Comparison of ENCODE assay signal across 16 cellular contexts in genomic region chr9:97880336-97880735, GRCh38. TPM values are rescaled to one million over a fixed set of nuclear protein-coding genes. Genes with fewer than 3 reads are reported as not detected.
A peak's percentile ranks its signal among the peaks of the same experiment; 100 is the strongest.
DNase-seq lines count a peak whose midpoint lies in the region; ATAC-seq and TF ChIP-seq lines count a peak whose summit lies in the region.
"Had no signal": no experiment of that assay in that cellular context is flagged by ENCODE, and none has a peak within 500 bp of the region (broad histone marks: within the 10 kb centered on the region; RNA-seq: fewer than 3 reads in every experiment).

No MANE protein-coding gene starts in this region.

- no peak overlapping the region for H3K4me3 ChIP-seq in endodermal cell (ENCODE audit: low read length)
- H3K4me3 ChIP-seq: BLaER1 treated with 17β-estradiol and CSF1 and Interleukin-3, amounts not matched to agents 10 nM and 100 nM had no signal

- TF ChIP-seq CTCF in endodermal cell (conservative IDR thresholded peaks at IDR 0.05): no peak

- H3K27ac Mint-ChIP-seq in activated CD4-positive, alpha-beta T cell treated with anti-CD3 and anti-CD28 coated beads, Interleukin-2, amount 10 ng/mL, durations not matched to agents 24 days and 14 days: no peak overlapping the region
- no peak overlapping the region for H3K27ac Mint-ChIP-seq in endodermal cell

- H3K9me3 Mint-ChIP-seq in activated CD4-positive, alpha-beta T cell treated with anti-CD3 and anti-CD28 coated beads, Interleukin-2, amount 10 ng/mL, durations not matched to agents 24 days and 14 days: no peaks in the 10 kb centered on the region
- H3K9me3 Mint-ChIP-seq in endodermal cell: no peaks in the 10 kb centered on the region

- no peak overlapping the region for H3K27ac ChIP-seq in endodermal cell (ENCODE audit: low read depth, low read length)
- H3K27ac ChIP-seq: 22Rv1; BLaER1 treated with 17β-estradiol and CSF1 and Interleukin-3, amounts not matched to agents 10 nM and 100 nM had no signal

- intact Hi-C loops in activated CD4-positive, alpha-beta T cell treated with anti-CD3 and anti-CD28 coated beads, Interleukin-2, amount 10 ng/mL, durations not matched to agents 24 days and 14 days (cut with micrococcal nuclease): no loop called here

- no peak overlapping the region for H3K4me3 Mint-ChIP-seq in activated CD4-positive, alpha-beta T cell treated with anti-CD3 and anti-CD28 coated beads, Interleukin-2, amount 10 ng/mL, durations not matched to agents 24 days and 14 days
- H3K4me3 Mint-ChIP-seq in endodermal cell: no peak overlapping the region

- no peaks in the 10 kb centered on the region for H3K4me1 ChIP-seq in endodermal cell (ENCODE audit: control insufficient read depth, insufficient read depth, low read length)

- no peaks in the 10 kb centered on the region for H3K4me1 Mint-ChIP-seq in activated CD4-positive, alpha-beta T cell treated with anti-CD3 and anti-CD28 coated beads, Interleukin-2, amount 10 ng/mL, durations not matched to agents 24 days and 14 days
- no peaks in the 10 kb centered on the region for H3K4me1 Mint-ChIP-seq in endodermal cell

- no peaks in the 10 kb centered on the region for H3K36me3 Mint-ChIP-seq in activated CD4-positive, alpha-beta T cell treated with anti-CD3 and anti-CD28 coated beads, Interleukin-2, amount 10 ng/mL, durations not matched to agents 24 days and 14 days (ENCODE audit: low read depth)
- H3K36me3 Mint-ChIP-seq in endodermal cell (ENCODE audit: low read depth): no peaks in the 10 kb centered on the region

- H3K36me3 ChIP-seq in endodermal cell (ENCODE audit: control insufficient read depth, insufficient read depth, low read length): no peaks in the 10 kb centered on the region
- H3K36me3 ChIP-seq: BLaER1 treated with 17β-estradiol and CSF1 and Interleukin-3, amounts not matched to agents 10 nM and 100 nM had no signal

- ATAC-seq in HG02884 (IDR thresholded peaks at IDR 0.05; ENCODE audit: unreplicated experiment): no peak
- ATAC-seq: HepG2 had no signal

- no peak overlapping the region for H3K9ac ChIP-seq in endodermal cell (ENCODE audit: extremely low read depth, low read length, poor library complexity, severe bottlenecking)
- H3K9ac ChIP-seq: BLaER1 treated with 17β-estradiol and CSF1 and Interleukin-3, amounts not matched to agents 10 nM and 100 nM had no signal

- DNase-seq in activated CD4-positive, alpha-beta T cell treated with anti-CD3 and anti-CD28 coated beads, Interleukin-2, amount 10 ng/mL, durations not matched to agents 24 days and 14 days: peak; percentile 40
- no peak for DNase-seq in activated CD4-positive, alpha-beta T cell treated with anti-CD3 and anti-CD28 coated beads for 48 hours
- DNase-seq in dermis blood vessel endothelial cell (peak; percentile 50), kidney glomerular epithelial cell (lab: John Stamatoyannopoulos, UW) (peak; percentile 8), endodermal cell (no peak), midbrain (lab: John Stamatoyannopoulos, UW) (no peak)
- DNase-seq in activated naive CD4-positive, alpha-beta T cell treated with anti-CD3 and anti-CD28 coated beads, Interleukin-2, amount 50 U/mL, for 16 hours: no peak
- DNase-seq: DMS 273 treated with DMSO at 0.1 percent for 48 hours; Karpas-422; NCI-H2081; NCI-H526 treated with DMSO at 0.1 percent for 48 hours; NK-92 treated with Interleukin-12 subunit alpha and Interleukin-12 subunit beta, amount 100 ng/mL, for 24 hours had no signal

- peaks cover 19% of the 10 kb centered on the region for H3K27me3 Mint-ChIP-seq in activated CD4-positive, alpha-beta T cell treated with anti-CD3 and anti-CD28 coated beads, Interleukin-2, amount 10 ng/mL, durations not matched to agents 24 days and 14 days
- peaks cover 52% of the 10 kb centered on the region for H3K27me3 Mint-ChIP-seq in endodermal cell (ENCODE audit: insufficient read depth)

- WGBS in endodermal cell (ENCODE audit: insufficient coverage in 1 of 2, insufficient read length in 1 of 2), 2 experiments: 93% methylated on average over 4 of the region's 4 CpGs

- no peaks in the 10 kb centered on the region for H3K9me3 ChIP-seq in endodermal cell (ENCODE audit: control insufficient read depth, low read length)
- H3K9me3 ChIP-seq: BLaER1 treated with 17β-estradiol and CSF1 and Interleukin-3, amounts not matched to agents 10 nM and 100 nM had no signal

- peaks cover 36% of the 10 kb centered on the region for H3K27me3 ChIP-seq in endodermal cell (ENCODE audit: control insufficient read depth, insufficient read depth, low read length, poor library complexity, severe bottlenecking)
- H3K27me3 ChIP-seq: BLaER1 treated with 17β-estradiol and CSF1 and Interleukin-3, amounts not matched to agents 10 nM and 100 nM had no signal

RNA-seq across cellular contexts. Expression of gene FOXE1, which starts 27.3 kb away (rescaled TPM):
- total RNA-seq in activated CD4-positive, alpha-beta T cell treated with anti-CD3 and anti-CD28 coated beads, Interleukin-2, amount 10 ng/mL, durations not matched to agents 24 days and 14 days: not detected in 2 replicates
- 0.09 and 0.17 TPM in 2 replicates for total RNA-seq in dermis blood vessel endothelial cell
- not detected for total RNA-seq in endodermal cell
- polyA plus RNA-seq in endodermal cell (2013, experiment 1 of 2): not detected
- polyA plus RNA-seq in endodermal cell (2013, experiment 2 of 2): 0.21 TPM
- total RNA-seq: HepG2 had no signal
- polyA plus RNA-seq: HepG2 had no signal

RNA-seq across cellular contexts. Expression of gene TRMO, which starts 42.0 kb away (rescaled TPM):
- total RNA-seq in activated CD4-positive, alpha-beta T cell treated with anti-CD3 and anti-CD28 coated beads, Interleukin-2, amount 10 ng/mL, durations not matched to agents 24 days and 14 days: 9.8 and 13.0 TPM in 2 replicates
- total RNA-seq in dermis blood vessel endothelial cell: 18.5 and 19.2 TPM in 2 replicates
- 1 to 10 TPM; 4.9 to 7.2 TPM for total RNA-seq in endodermal cell
- 7.7 TPM for polyA plus RNA-seq in endodermal cell (2013, experiment 1 of 2)
- 6.3 TPM for polyA plus RNA-seq in endodermal cell (2013, experiment 2 of 2)

RNA-seq across cellular contexts. Expression of gene HEMGN, which starts 57.6 kb away (rescaled TPM):
- total RNA-seq in activated CD4-positive, alpha-beta T cell treated with anti-CD3 and anti-CD28 coated beads, Interleukin-2, amount 10 ng/mL, durations not matched to agents 24 days and 14 days: 0.38 and 0.54 TPM in 2 replicates
- total RNA-seq in dermis blood vessel endothelial cell: not detected in 2 replicates
- total RNA-seq in endodermal cell: not detected
- not detected for polyA plus RNA-seq in endodermal cell (2013, experiment 1 of 2)
- not detected for polyA plus RNA-seq in endodermal cell (2013, experiment 2 of 2)
- total RNA-seq: HepG2 had no signal
- polyA plus RNA-seq: HepG2 had no signal

Comparison
In these comparisons a context has a peak if more than half of its experiments do, and no peak if none do; other contexts are left out.
1. DNase-seq: peak in activated CD4-positive, alpha-beta T cell treated with anti-CD3 and anti-CD28 coated beads, Interleukin-2, amount 10 ng/mL, durations not matched to agents 24 days and 14 days (single experiment), dermis blood vessel endothelial cell (single experiment) and kidney glomerular epithelial cell (single experiment); none in activated CD4-positive, alpha-beta T cell treated with anti-CD3 and anti-CD28 coated beads for 48 hours (single experiment), activated naive CD4-positive, alpha-beta T cell treated with anti-CD3 and anti-CD28 coated beads, Interleukin-2, amount 50 U/mL, for 16 hours (single experiment), endodermal cell (single experiment) and midbrain (single experiment).